8 cellular contexts compared by ENCODE assay signal in the genomic region with DNA sequence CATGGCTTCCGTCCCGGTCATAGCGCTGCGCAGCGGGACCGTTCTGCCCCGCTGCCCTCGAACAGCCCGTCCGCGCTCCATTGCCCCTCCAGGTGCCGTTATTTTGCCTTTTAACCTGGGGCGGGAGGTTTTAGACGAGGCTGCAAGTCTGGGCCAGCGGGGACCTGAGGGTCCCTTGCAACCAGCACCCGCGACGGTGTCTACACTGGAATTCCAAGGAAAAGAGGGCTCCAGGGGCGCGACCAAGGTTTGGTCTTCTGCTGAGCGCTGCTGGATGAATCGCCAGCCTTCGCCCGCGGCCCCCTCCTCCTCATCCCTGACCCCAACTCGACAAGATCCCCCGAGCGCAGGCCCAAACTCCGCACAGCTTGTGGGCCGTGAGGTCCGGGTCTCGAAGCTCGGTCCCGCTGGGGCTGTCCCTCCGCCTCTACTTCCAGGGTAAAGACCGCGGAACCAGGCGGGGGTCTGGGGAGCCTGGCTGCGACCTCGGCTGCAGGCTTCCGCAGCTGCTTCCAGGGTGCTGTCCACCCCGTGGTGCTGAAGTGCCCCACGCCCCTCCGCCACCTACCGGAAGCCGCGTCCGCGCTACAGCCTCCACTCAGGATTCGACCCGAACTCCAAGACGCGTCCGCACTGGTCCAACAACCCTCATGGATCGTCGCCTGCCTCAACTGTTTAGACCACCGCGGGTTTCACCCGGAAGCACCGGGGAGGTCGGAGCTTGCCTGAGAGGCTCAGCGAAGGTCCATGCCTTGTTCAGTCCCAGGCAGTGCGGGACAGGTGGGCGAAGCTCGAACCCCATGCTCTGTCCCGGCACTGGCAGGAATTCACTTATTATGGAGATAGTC. TPM values are rescaled to one million over a fixed set of nuclear protein-coding genes. Genes with fewer than 3 reads are reported as not detected.
A peak's percentile ranks its signal among the peaks of the same experiment; 100 is the strongest.
DNase-seq lines count a peak whose midpoint lies in the region; ATAC-seq and TF ChIP-seq lines count a peak whose summit lies in the region.

No MANE protein-coding gene starts in this region.

- CTCF ChIA-PET in Caco-2 (lab: Charles Lee): interaction anchor here (1.0 to 1.9 kb wide), 3 partner anchors 32 to 92 kb away, joined by 3 to 8 read pairs (median 3); no protein-coding TSS in a partner anchor
- CTCF ChIA-PET in activated naive CD4-positive, alpha-beta T cell treated with anti-CD3 and anti-CD28 coated beads, Interleukin-2, amount 10 ng/mL, durations not matched to agents 7 days and 5 days (lab: Charles Lee): interaction anchor here (1.0 to 4.2 kb wide), 2 partner anchors 12 to 289 kb away, joined by 3 to 21 read pairs; no protein-coding TSS in a partner anchor

- DNase-seq in Caco-2 (peak; percentile 75 to 91), Peyer's patch (peak; percentile 38 to 83 (median 81)), cardiac septum (ENCODE audit: low spot score) (peak; percentile 86), renal cortical epithelial cell (ENCODE audit: low read depth) (peak; percentile 25), NCI-H2171 treated with DMSO at 0.1 percent for 48 hours (lab: John Stamatoyannopoulos, UW) (no peak), DMS79 (lab: John Stamatoyannopoulos, UW) (no peak)
- peak; percentile 85 for DNase-seq in activated naive CD4-positive, alpha-beta T cell treated with anti-CD3 and anti-CD28 coated beads, Interleukin-2, amount 10 ng/mL, durations not matched to agents 7 days and 5 days

- H3K4me3 Mint-ChIP-seq in Caco-2 (ENCODE audit: unreplicated experiment): peak overlapping the region; percentile 32
- no peak overlapping the region for H3K4me3 Mint-ChIP-seq in activated naive CD4-positive, alpha-beta T cell treated with anti-CD3 and anti-CD28 coated beads, Interleukin-2, amount 10 ng/mL, durations not matched to agents 7 days and 5 days

- H3K4me1 ChIP-seq in Caco-2: peaks cover 15% of the 10 kb centered on the region
- H3K4me1 ChIP-seq in Peyer's patch: peaks cover 0 to 26% (median 7%) of the 10 kb centered on the region in 4 donors

- POLR2A ChIA-PET in Caco-2 (lab: Charles Lee): no interaction called here

- no peak for TF ChIP-seq POLR2A in Peyer's patch (IDR thresholded peaks at IDR 0.05)

- intact Hi-C loops in Caco-2 (cut with micrococcal nuclease; ENCODE audit: unreplicated experiment) (no loop called here), cardiac septum (cut with DNase I) (no loop called here)

- peak; percentile 56 to 85 for TF ChIP-seq CTCF in Caco-2 (IDR thresholded peaks at IDR 0.05; ENCODE audit: insufficient read depth in 1 of 2, low read depth in 1 of 2, low read length in 1 of 2, severe bottlenecking in 1 of 2, unreplicated experiment in 1 of 2)
- peak in 4 of 6 experiments; percentile 49 to 70 (median 69) for TF ChIP-seq CTCF in Peyer's patch (IDR thresholded peaks at IDR 0.05)

- H3K27ac Mint-ChIP-seq in Caco-2 (ENCODE audit: unreplicated experiment): no peak overlapping the region
- H3K27ac Mint-ChIP-seq in activated naive CD4-positive, alpha-beta T cell treated with anti-CD3 and anti-CD28 coated beads, Interleukin-2, amount 10 ng/mL, durations not matched to agents 7 days and 5 days: no peak overlapping the region

- H3K27me3 Mint-ChIP-seq in Caco-2 (ENCODE audit: insufficient read depth, unreplicated experiment): no peaks in the 10 kb centered on the region
- peaks cover 99% of the 10 kb centered on the region for H3K27me3 Mint-ChIP-seq in activated naive CD4-positive, alpha-beta T cell treated with anti-CD3 and anti-CD28 coated beads, Interleukin-2, amount 10 ng/mL, durations not matched to agents 7 days and 5 days

- H3K27me3 ChIP-seq in Caco-2 (replicated peaks; ENCODE audit: control insufficient read depth, insufficient read depth, low read length) (no peaks in the 10 kb centered on the region), Peyer's patch (peaks cover 0 to 29% of the 10 kb centered on the region in 2 donors)

- H3K27ac ChIP-seq in Peyer's patch: no peak overlapping the region

- H3K36me3 ChIP-seq in Caco-2 (ENCODE audit: control insufficient read depth, insufficient read depth, low read length) (no peaks in the 10 kb centered on the region), Peyer's patch (no peaks in the 10 kb centered on the region)

- no TSS peak for BruUV-seq in Caco-2 (replicated peaks; lab: Mats Ljungman, UMichigan)

- peaks cover 28% of the 10 kb centered on the region for H3K4me1 Mint-ChIP-seq in Caco-2 (ENCODE audit: low read depth, unreplicated experiment)
- peaks cover 48% of the 10 kb centered on the region for H3K4me1 Mint-ChIP-seq in activated naive CD4-positive, alpha-beta T cell treated with anti-CD3 and anti-CD28 coated beads, Interleukin-2, amount 10 ng/mL, durations not matched to agents 7 days and 5 days

- H3K9me3 ChIP-seq in Caco-2: no peaks in the 10 kb centered on the region
- no peaks in the 10 kb centered on the region for H3K9me3 ChIP-seq in Peyer's patch

- no peaks in the 10 kb centered on the region for H3K9me3 Mint-ChIP-seq in Caco-2 (ENCODE audit: unreplicated experiment)
- H3K9me3 Mint-ChIP-seq in activated naive CD4-positive, alpha-beta T cell treated with anti-CD3 and anti-CD28 coated beads, Interleukin-2, amount 10 ng/mL, durations not matched to agents 7 days and 5 days: peaks cover 2% of the 10 kb centered on the region

- H3K4me3 ChIP-seq in Caco-2 (ENCODE audit: low read depth, low read length) (no peak overlapping the region), Peyer's patch (peak overlapping the region in 2 of 4 donors; percentile 7 to 25)

- no peaks in the 10 kb centered on the region for H3K36me3 Mint-ChIP-seq in Caco-2 (ENCODE audit: insufficient read depth, unreplicated experiment)
- H3K36me3 Mint-ChIP-seq in activated naive CD4-positive, alpha-beta T cell treated with anti-CD3 and anti-CD28 coated beads, Interleukin-2, amount 10 ng/mL, durations not matched to agents 7 days and 5 days: peaks cover 6% of the 10 kb centered on the region

- ATAC-seq in GM21825 (IDR thresholded peaks at IDR 0.05; ENCODE audit: unreplicated experiment): no peak

RNA-seq across cellular contexts. Expression of a gene that starts 10.1 kb away (rescaled TPM):
- total RNA-seq in Caco-2 (2022) (not detected in 2 replicates), Peyer's patch (10 to 100 TPM in 2 of 4 donors, 1 to 10 TPM in 1, not detected in 1; 1.6 to 18.4 (median 12.3) TPM), cardiac septum (3.7 TPM), renal cortical epithelial cell (0.45 TPM in 1 of 2 replicates, not detected in the other)

Comparison
In these comparisons a context has a peak if more than half of its experiments do, and no peak if none do; other contexts are left out.
1. DNase-seq: peak in Caco-2 (2 of 2), Peyer's patch (3 of 3), activated naive CD4-positive, alpha-beta T cell treated with anti-CD3 and anti-CD28 coated beads, Interleukin-2, amount 10 ng/mL, durations not matched to agents 7 days and 5 days (single experiment), cardiac septum (single experiment) and renal cortical epithelial cell (single experiment); none in NCI-H2171 treated with DMSO at 0.1 percent for 48 hours (single experiment) and DMS79 (single experiment).